Comparison of ENCODE assay signal across 9 cellular contexts in genomic region chr5:143182901-143183820, GRCh38.
DNase-seq lines count a peak whose midpoint lies in the region; ATAC-seq and TF ChIP-seq lines count a peak whose summit lies in the region.
"Had no signal": no experiment of that assay in that cellular context is flagged by ENCODE, and none has a peak within 500 bp of the region (broad histone marks: within the 10 kb centered on the region; RNA-seq: fewer than 3 reads in every experiment).

No MANE protein-coding gene starts in this region.

- no peak overlapping the region for H3K14ac ChIP-seq in mesenchymal stem cell (ENCODE audit: low read length in 2 of 2)

- H3K4ac ChIP-seq in mesenchymal stem cell (ENCODE audit: low read depth in 1 of 2, low read length in 2 of 2) = no peak overlapping the region

- H3K27me3 ChIP-seq in mesenchymal stem cell (ENCODE audit: control insufficient read depth in 1 of 2, insufficient read depth in 1 of 2, low read length in 2 of 2) = no peaks in the 10 kb centered on the region
- H3K27me3 ChIP-seq: Peyer's patch had no signal

- no peak overlapping the region for H3K23ac ChIP-seq in mesenchymal stem cell (ENCODE audit: low read length in 2 of 2)

- no peak overlapping the region for H3K27ac ChIP-seq in mesenchymal stem cell (ENCODE audit: low read length, poor library complexity, severe bottlenecking)
- H3K27ac ChIP-seq: Peyer's patch had no signal

- WGBS in mesenchymal stem cell = 92% methylated on average over 13 of the region's 15 CpGs

- H4K91ac ChIP-seq in mesenchymal stem cell (ENCODE audit: low read length) = no peak overlapping the region

- H3K4me1 ChIP-seq in mesenchymal stem cell (ENCODE audit: control insufficient read depth, insufficient read depth, low read depth, low read length) = peaks cover 2% of the 10 kb centered on the region
- H3K4me1 ChIP-seq: Peyer's patch had no signal

- H3K4me3 ChIP-seq in mesenchymal stem cell (ENCODE audit: insufficient read depth in 1 of 2, low read depth in 1 of 2, low read length in 2 of 2) = no peak overlapping the region
- H3K4me3 ChIP-seq: Peyer's patch had no signal

- ATAC-seq in GM18505 (IDR thresholded peaks at IDR 0.05; ENCODE audit: unreplicated experiment) (peak; percentile 51), GM21619 (IDR thresholded peaks at IDR 0.05; ENCODE audit: unreplicated experiment) (peak; percentile 59)

- no peaks in the 10 kb centered on the region for H3K9me3 ChIP-seq in mesenchymal stem cell (ENCODE audit: control insufficient read depth, low read length)
- H3K9me3 ChIP-seq: Peyer's patch had no signal

- no peak overlapping the region for H2BK15ac ChIP-seq in mesenchymal stem cell (ENCODE audit: low read depth, poor library complexity, severe bottlenecking)

- H2BK120ac ChIP-seq in mesenchymal stem cell (ENCODE audit: low read depth, low read length) = no peak overlapping the region

- H2AFZ ChIP-seq in mesenchymal stem cell (ENCODE audit: low read depth, low read length) = no peak overlapping the region

- H2AK5ac ChIP-seq in mesenchymal stem cell (ENCODE audit: low read length, severe bottlenecking) = no peak overlapping the region

- TF ChIP-seq POLR2A in GM18505 (IDR thresholded peaks at IDR 0.05; ENCODE audit: borderline replicate concordance, extremely low read depth, insufficient read depth, insufficient read length) = peak; percentile 47

- no peak overlapping the region for H2BK5ac ChIP-seq in mesenchymal stem cell (ENCODE audit: low read depth, low read length, poor library complexity, severe bottlenecking)

- no peak overlapping the region for H3K9ac ChIP-seq in mesenchymal stem cell (ENCODE audit: low read length)

- no peak overlapping the region for H3K18ac ChIP-seq in mesenchymal stem cell (ENCODE audit: low read depth in 1 of 2, low read length in 2 of 2)

- H3K79me1 ChIP-seq in mesenchymal stem cell (replicated peaks; ENCODE audit: low read length, poor library complexity, severe bottlenecking) = peaks cover 2% of the 10 kb centered on the region

- peaks cover 0 to 2% of the 10 kb centered on the region in 2 experiments for H3K36me3 ChIP-seq in mesenchymal stem cell (ENCODE audit: control insufficient read depth in 1 of 2, insufficient read depth in 2 of 2, low read depth in 1 of 2, low read length in 2 of 2)
- H3K36me3 ChIP-seq: Peyer's patch had no signal

- H3K4me2 ChIP-seq in mesenchymal stem cell (ENCODE audit: low read length, poor library complexity, severe bottlenecking) = no peak overlapping the region

- no peak overlapping the region for H4K8ac ChIP-seq in mesenchymal stem cell (ENCODE audit: low read length)

- DNase-seq in MV-4-11 (lab: John Stamatoyannopoulos, UW) = peak; percentile 71
- DNase-seq in amniotic epithelial cell (ENCODE audit: low read depth) = peak; percentile 98
- DNase-seq in stimulated activated CD4-positive, alpha-beta T cell treated with anti-CD3 and anti-CD28 coated beads, Interleukin-12 subunit alpha, Interleukin-12 subunit beta, amount 100 ng/mL, for 48 hours (ENCODE audit: low read depth in 2 of 3, low spot score in 1 of 3) = peak; percentile 57 to 76 (median 60)
- DNase-seq in mesenchymal stem cell = no peak
- DNase-seq in NOMO-1 treated with DMSO at 0.1 percent for 48 hours (lab: John Stamatoyannopoulos, UW; ENCODE audit: unreplicated experiment) = no peak
- no peak for DNase-seq in NCI-H128 (lab: John Stamatoyannopoulos, UW; ENCODE audit: unreplicated experiment)

- peak overlapping the region in 1 of 2 experiments; percentile 29 for H2BK12ac ChIP-seq in mesenchymal stem cell (ENCODE audit: low read length in 2 of 2)

Comparison
In these comparisons a context has a peak if more than half of its experiments do, and no peak if none do; other contexts are left out.
1. DNase-seq: peak in MV-4-11 (single experiment), amniotic epithelial cell (single experiment) and stimulated activated CD4-positive, alpha-beta T cell treated with anti-CD3 and anti-CD28 coated beads, Interleukin-12 subunit alpha, Interleukin-12 subunit beta, amount 100 ng/mL, for 48 hours (3 of 3); none in mesenchymal stem cell (single experiment), NOMO-1 treated with DMSO at 0.1 percent for 48 hours (single experiment) and NCI-H128 (single experiment).